Comparison of ENCODE assay signal across 11 cellular contexts in genomic region chr17:15398291-15398690, GRCh38. TPM values are rescaled to one million over a fixed set of nuclear protein-coding genes. Genes with fewer than 3 reads are reported as not detected.
DNase-seq lines count a peak whose midpoint lies in the region; ATAC-seq, FAIRE-seq and TF ChIP-seq lines count a peak whose summit lies in the region.
"Had no signal": no experiment of that assay in that cellular context is flagged by ENCODE, and none has a peak within 500 bp of the region (broad histone marks: within the 10 kb centered on the region; RNA-seq: fewer than 3 reads in every experiment).

No MANE protein-coding gene starts in this region.

- BruUV-seq in HepG2 (replicated peaks; lab: Mats Ljungman, UMichigan) = no TSS peak

- no peaks in the 10 kb centered on the region for H3K9me3 Mint-ChIP-seq in HFFc6
- H3K9me3 Mint-ChIP-seq: dendritic cell treated with granulocyte-macrophage colony-stimulating factor and Interleukin-4, amounts not matched to agents 40 ng/mL and 50 ng/mL, for 4 days had no signal

- H3K4me1 ChIP-seq in sigmoid colon (peaks cover 0 to 56% (median 44%) of the 10 kb centered on the region in 4 donors), tibial nerve (peaks cover 0 to 32% (median 12%) of the 10 kb centered on the region in 4 donors), HepG2 (ENCODE audit: insufficient read depth, low read length) (peaks cover 12% of the 10 kb centered on the region; the same call in 1 of the 2 replicates)

- peak overlapping the region; percentile 72 for H3K4me3 Mint-ChIP-seq in HFFc6
- H3K4me3 Mint-ChIP-seq: dendritic cell treated with granulocyte-macrophage colony-stimulating factor and Interleukin-4, amounts not matched to agents 40 ng/mL and 50 ng/mL, for 4 days had no signal

- POLR2A ChIA-PET in HepG2 (lab: Yijun Ruan, JAX) = no interaction called here

- no peaks in the 10 kb centered on the region for H3K27me3 ChIP-seq in sigmoid colon
- no peaks in the 10 kb centered on the region for H3K27me3 ChIP-seq in tibial nerve
- H3K27me3 ChIP-seq in HepG2 (ENCODE audit: control insufficient read depth in 1 of 2, insufficient read depth in 2 of 2, low read length in 2 of 2) = no peaks in the 10 kb centered on the region

- no peak for ATAC-seq in HepG2

- no peaks in the 10 kb centered on the region for H3K36me3 Mint-ChIP-seq in HFFc6 (ENCODE audit: low read depth)

- TF ChIP-seq CTCF in HFFc6 (IDR thresholded peaks at IDR 0.05) (no peak), fibroblast of pulmonary artery (IDR thresholded peaks at IDR 0.05; ENCODE audit: low read length, missing control alignments) (no peak), sigmoid colon (IDR thresholded peaks at IDR 0.05) (no peak), tibial nerve (IDR thresholded peaks at IDR 0.05) (no peak), HepG2 (CRISPR knock-in tag; IDR thresholded peaks at IDR 0.05) (no peak)

- intact Hi-C loops in sigmoid colon (cut with DNase I) (loop anchor here (2.0 to 5.0 kb wide), 3 partner anchors 33 to 91 kb away; no protein-coding TSS in a partner anchor), HepG2 (cut with micrococcal nuclease; ENCODE audit: unreplicated experiment) (no loop called here)

- TF ChIP-seq RAD21 in HepG2 (CRISPR knock-in tag; IDR thresholded peaks at IDR 0.05) = no peak

- H3K4me3 ChIP-seq in fibroblast of pulmonary artery (replicated peaks; ENCODE audit: low read depth, low read length) (no peak overlapping the region), sigmoid colon (no peak overlapping the region), tibial nerve (no peak overlapping the region), HepG2 (replicated peaks in 1 of 3; ENCODE audit: insufficient read depth in 1 of 3, low read depth in 2 of 3, low read length in 3 of 3) (no peak overlapping the region)

- in situ Hi-C loops in HepG2 (cut with HindIII; ENCODE audit: extremely low pct_ligation_motif_present, low pct_unique_long_range_greater_than_20kb) = no loop called here

- DNase-seq in HFFc6 = peak; percentile 60
- DNase-seq in SHP77 treated with DMSO at 0.1 percent for 48 hours (lab: John Stamatoyannopoulos, UW) = peak; percentile 42
- peak; percentile 36 for DNase-seq in fibroblast of pulmonary artery (ENCODE audit: low read depth)
- no peak for DNase-seq in sigmoid colon
- no peak for DNase-seq in stimulated activated naive CD4-positive, alpha-beta T cell (lab: John Stamatoyannopoulos, UW)
- no peak for DNase-seq in NCI-H1417 treated with DMSO at 0.1 percent for 48 hours (lab: John Stamatoyannopoulos, UW)
- DNase-seq in tibial nerve (ENCODE audit: low spot score in 2 of 2) = no peak
- no peak for DNase-seq in HepG2 (ENCODE audit: low spot score)
- DNase-seq: NCI-H1417 had no signal

- TF ChIP-seq POLR2A in sigmoid colon (IDR thresholded peaks at IDR 0.05) (no peak), tibial nerve (IDR thresholded peaks at IDR 0.05) (no peak), HepG2 (IDR thresholded peaks at IDR 0.05; ENCODE audit: insufficient read depth in 1 of 2, low read depth in 2 of 2, low read length in 2 of 2) (no peak)

- H4K20me1 ChIP-seq in HepG2 (ENCODE audit: insufficient read depth, low read length) = no peaks in the 10 kb centered on the region

- H3K9me3 ChIP-seq in sigmoid colon (no peaks in the 10 kb centered on the region), tibial nerve (no peaks in the 10 kb centered on the region), HepG2 (ENCODE audit: low read length) (no peaks in the 10 kb centered on the region)

- peaks cover 4% of the 10 kb centered on the region for H3K27me3 Mint-ChIP-seq in HFFc6 (ENCODE audit: insufficient read depth)
- H3K27me3 Mint-ChIP-seq: dendritic cell treated with granulocyte-macrophage colony-stimulating factor and Interleukin-4, amounts not matched to agents 40 ng/mL and 50 ng/mL, for 4 days had no signal

- H3K4me1 Mint-ChIP-seq in HFFc6 (ENCODE audit: low read depth) = peaks cover 37% of the 10 kb centered on the region

- TF ChIP-seq EP300 in sigmoid colon (IDR thresholded peaks at IDR 0.05) (no peak), tibial nerve (IDR thresholded peaks at IDR 0.05) (no peak), HepG2 (IDR thresholded peaks at IDR 0.05; ENCODE audit: low read depth in 2 of 2, low read length in 2 of 2) (no peak), HepG2 (CRISPR knock-in tag; IDR thresholded peaks at IDR 0.05; ENCODE audit: borderline replicate concordance) (no peak)

- H3K36me3 ChIP-seq in sigmoid colon (no peaks in the 10 kb centered on the region), tibial nerve (no peaks in the 10 kb centered on the region), HepG2 (replicated peaks in 1 of 2; ENCODE audit: control insufficient read depth in 1 of 2, insufficient read depth in 2 of 2, low read length in 2 of 2) (no peaks in the 10 kb centered on the region)

- no peak overlapping the region for H2AFZ ChIP-seq in HepG2 (ENCODE audit: low read length)

- no peaks in the 10 kb centered on the region for H3K79me2 ChIP-seq in HepG2 (ENCODE audit: insufficient read depth, low read length)

- 39 to 44% methylated on average over 6 of the region's 6 CpGs for WGBS in sigmoid colon, 2 donors
- 33 to 37% methylated on average over 6 of the region's 6 CpGs for WGBS in tibial nerve, 2 donors
- WGBS in HepG2 (ENCODE audit: low lambda C conversion rate) = 35% methylated on average over 6 of the region's 6 CpGs

- no peak overlapping the region for H3K9ac ChIP-seq in HepG2 (ENCODE audit: insufficient read depth, low read depth, low read length)

- CTCF ChIA-PET in HepG2 (lab: Yijun Ruan, JAX; ENCODE audit: low intra/inter-chr PET ratio, low total read pairs) = no interaction called here

- H3K27ac Mint-ChIP-seq in HFFc6 = peak overlapping the region; percentile 87
- H3K27ac Mint-ChIP-seq: dendritic cell treated with granulocyte-macrophage colony-stimulating factor and Interleukin-4, amounts not matched to agents 40 ng/mL and 50 ng/mL, for 4 days had no signal

- H3K27ac ChIP-seq in sigmoid colon (peak overlapping the region; percentile 25 to 70 (median 68)), tibial nerve (peak overlapping the region in 2 of 4 donors; percentile 51 to 79), HepG2 (ENCODE audit: extremely low read length, insufficient read depth, low read length) (no peak overlapping the region)

- H3K4me2 ChIP-seq in HepG2 (ENCODE audit: low read depth, low read length) = no peak overlapping the region

- no peak for FAIRE-seq in HepG2 (lab: Jason Lieb, UNC)
- FAIRE-seq: GM19239 had no signal

TF ChIP-seq in HepG2, 621 proteins besides CTCF, POLR2A, EP300 and RAD21:
- no peak for TF ChIP-seq NR1H2 (CRISPR knock-in tag; IDR thresholded peaks at IDR 0.05; ENCODE audit: borderline replicate concordance, low read depth)
TF ChIP-seq in HepG2: peak in this region for 0.

RNA-seq across cellular contexts. Expression of gene TEKT3, which starts 56.9 kb away (rescaled TPM):
- not detected for total RNA-seq in HFFc6 (2021; fragmentation: NEBNext Ultra II Directional; extraction: Animal tissue kit (Norgen Biotek cat#: 25700))
- total RNA-seq in sigmoid colon (1 to 10 TPM in 1 of 4 donors, not detected in 3; 1.8 TPM), tibial nerve (1 to 10 TPM in 2 of 4 donors, under 1 TPM in 2; 0.20 to 3.7 (median 1.0) TPM), HepG2 (2016; rRNA removed; fragmentation: Illumina TruSeq; extraction: Trizol) (0.58 TPM in 1 of 2 replicates, not detected in the other)
- polyA plus RNA-seq in sigmoid colon (under 1 TPM in 1 of 3 donors, not detected in 2; 0.26 TPM), HepG2 (2011; rRNA removed) (0.82 and 3.4 TPM in 2 replicates)
- total RNA-seq in HepG2 (2016; cell fraction: cytosol; rRNA removed; fragmentation: Illumina TruSeq; extraction: Trizol; ENCODE audit: low read depth) = 0.30 and 0.79 TPM in 2 replicates
- total RNA-seq in HepG2 (2016; cell fraction: insoluble cytoplasmic fraction; rRNA removed; fragmentation: Illumina TruSeq; extraction: Trizol) = 0.50 TPM in 1 of 2 replicates, not detected in the other
- total RNA-seq in HepG2 (2016; cell fraction: membrane; rRNA removed; fragmentation: Illumina TruSeq; extraction: Trizol) = 0.21 and 0.34 TPM in 2 replicates
- total RNA-seq in HepG2 (2016; cell fraction: nucleus; rRNA removed; fragmentation: Illumina TruSeq; extraction: Trizol) = 1.2 and 2.2 TPM in 2 replicates
- 1.0 and 1.1 TPM in 2 replicates for polyA plus RNA-seq in HepG2 (2011; cell fraction: cytosol; rRNA removed)
- 19.4 and 19.7 TPM in 2 replicates for polyA plus RNA-seq in HepG2 (2011; cell fraction: nucleus; rRNA removed)
- polyA plus RNA-seq in HepG2 (2012) = 1.0 and 1.6 TPM in 2 replicates
- 0.36 TPM in 1 of 2 replicates, not detected in the other for polyA plus RNA-seq in HepG2 (2016; cell fraction: cytosol; fragmentation: Illumina TruSeq; extraction: Trizol; ENCODE audit: low read depth)
- not detected in 2 replicates for polyA plus RNA-seq in HepG2 (2016; cell fraction: insoluble cytoplasmic fraction; fragmentation: Illumina TruSeq; extraction: Trizol; ENCODE audit: low read depth)
- polyA plus RNA-seq in HepG2 (2016; cell fraction: membrane; fragmentation: Illumina TruSeq; extraction: Trizol; ENCODE audit: low read depth) = not detected in 2 replicates
- polyA plus RNA-seq in HepG2 (2016; cell fraction: nucleus; fragmentation: Illumina TruSeq; extraction: Trizol; ENCODE audit: insufficient read depth, low read depth) = 3.1 and 3.9 TPM in 2 replicates
- 0.42 and 1.4 TPM in 2 replicates for polyA minus RNA-seq in HepG2 (2011; rRNA and poly(A)+ RNA removed; ENCODE audit: low replicate concordance)
- polyA minus RNA-seq in HepG2 (2011; cell fraction: cytosol; rRNA and poly(A)+ RNA removed) = not detected in 2 replicates
- 2.2 TPM in 2 replicates for polyA minus RNA-seq in HepG2 (2011; cell fraction: nucleus; rRNA and poly(A)+ RNA removed)

Comparison
In these comparisons a context has a peak if more than half of its experiments do, and no peak if none do; other contexts are left out.
1. DNase-seq: peak in HFFc6 (single experiment), SHP77 treated with DMSO at 0.1 percent for 48 hours (single experiment) and fibroblast of pulmonary artery (single experiment); none in sigmoid colon (single experiment), stimulated activated naive CD4-positive, alpha-beta T cell (0 of 6), NCI-H1417 treated with DMSO at 0.1 percent for 48 hours (single experiment), tibial nerve (0 of 2) and HepG2 (single experiment).